ENCODE assay signal across 9 cellular contexts in the genomic region with DNA sequence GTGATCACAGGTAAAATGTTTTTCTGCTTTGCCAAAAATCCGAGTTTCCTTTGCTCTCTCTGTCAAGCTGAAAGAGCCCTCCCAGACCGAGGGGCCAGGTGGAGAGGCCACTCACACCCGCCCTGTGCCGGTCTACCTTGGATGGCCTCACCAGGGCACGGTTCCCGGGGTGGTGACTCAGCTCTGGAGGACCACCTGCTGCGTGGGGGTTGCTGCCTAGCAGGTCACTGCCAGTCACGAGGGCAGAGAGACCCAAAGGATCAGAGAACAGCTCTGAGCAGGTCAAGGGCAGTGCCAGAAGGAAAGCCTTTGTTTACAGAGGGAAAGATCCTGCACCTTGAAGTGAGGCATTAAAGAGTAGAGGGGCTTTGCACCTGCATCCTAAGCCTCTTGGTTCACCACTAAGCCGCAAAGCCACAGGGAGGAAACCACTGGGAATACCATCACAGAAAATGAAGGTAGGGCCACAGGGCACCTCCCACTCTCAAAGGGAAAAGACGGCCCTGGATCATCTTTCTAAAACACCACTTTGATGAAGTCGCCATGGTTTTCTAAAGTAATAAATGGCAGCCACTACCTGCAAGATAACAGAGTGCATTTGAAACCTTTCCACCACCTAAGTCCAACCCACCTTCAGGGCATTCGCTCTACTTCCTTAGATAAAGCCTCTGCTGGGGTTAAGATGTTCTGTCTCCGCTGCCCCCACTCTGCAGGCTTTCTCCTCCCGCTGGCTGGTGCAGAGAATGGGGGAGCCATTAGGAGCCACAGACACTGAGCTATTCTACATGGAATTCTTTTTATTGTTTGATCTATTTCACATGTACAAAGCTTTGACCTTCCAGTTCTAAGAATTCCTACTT.
DNase-seq lines count a peak whose midpoint lies in the region; ATAC-seq, FAIRE-seq and TF ChIP-seq lines count a peak whose summit lies in the region.
"Had no signal": no experiment of that assay in that cellular context is flagged by ENCODE, and none has a peak within 500 bp of the region (broad histone marks: within the 10 kb centered on the region; RNA-seq: fewer than 3 reads in every experiment).

No MANE protein-coding gene starts in this region.

- intact Hi-C loops in Caco-2 (cut with micrococcal nuclease; ENCODE audit: unreplicated experiment) = loop anchor here (5.0 kb wide), 1 partner anchor 68 kb away; no protein-coding TSS in a partner anchor
- intact Hi-C loops in lower lobe of right lung (cut with DNase I) = no loop called here

- H3K36me3 ChIP-seq in Caco-2 (ENCODE audit: control insufficient read depth, insufficient read depth, low read length) (no peaks in the 10 kb centered on the region), brain microvascular endothelial cell (replicated peaks) (peaks cover 64% of the 10 kb centered on the region), lower lobe of right lung (peaks cover 58% of the 10 kb centered on the region)

- peak overlapping the region; percentile 22 for H3K27ac Mint-ChIP-seq in Caco-2 (ENCODE audit: unreplicated experiment)
- H3K27ac Mint-ChIP-seq: dendritic cell treated with granulocyte-macrophage colony-stimulating factor and Interleukin-4, amounts not matched to agents 40 ng/mL and 50 ng/mL, for 4 days had no signal

- in situ Hi-C loops in brain microvascular endothelial cell (cut with HindIII; ENCODE audit: low pct_ligation_motif_present, low sequenced_read_pairs) = no loop called here

- no TSS peak for BruUV-seq in Caco-2 (replicated peaks; lab: Mats Ljungman, UMichigan)

- no peaks in the 10 kb centered on the region for H3K27me3 Mint-ChIP-seq in Caco-2 (ENCODE audit: insufficient read depth, unreplicated experiment)
- H3K27me3 Mint-ChIP-seq: dendritic cell treated with granulocyte-macrophage colony-stimulating factor and Interleukin-4, amounts not matched to agents 40 ng/mL and 50 ng/mL, for 4 days had no signal

- H3K4me1 ChIP-seq in Caco-2 = peaks cover 26% of the 10 kb centered on the region
- peaks cover 86% of the 10 kb centered on the region for H3K4me1 ChIP-seq in lower lobe of right lung

- H3K4me3 ChIP-seq in Caco-2 (ENCODE audit: low read depth, low read length) (no peak overlapping the region), brain microvascular endothelial cell (ENCODE audit: low read depth, low read length) (no peak overlapping the region), lower lobe of right lung (no peak overlapping the region)

- H3K36me3 Mint-ChIP-seq in Caco-2 (ENCODE audit: insufficient read depth, unreplicated experiment) = peaks cover 37% of the 10 kb centered on the region

- H3K9me3 Mint-ChIP-seq in Caco-2 (ENCODE audit: unreplicated experiment) = no peaks in the 10 kb centered on the region
- H3K9me3 Mint-ChIP-seq: dendritic cell treated with granulocyte-macrophage colony-stimulating factor and Interleukin-4, amounts not matched to agents 40 ng/mL and 50 ng/mL, for 4 days had no signal

- POLR2A ChIA-PET in Caco-2 (lab: Charles Lee) = no interaction called here

- H3K4me3 Mint-ChIP-seq in Caco-2 (ENCODE audit: unreplicated experiment) = no peak overlapping the region
- H3K4me3 Mint-ChIP-seq: dendritic cell treated with granulocyte-macrophage colony-stimulating factor and Interleukin-4, amounts not matched to agents 40 ng/mL and 50 ng/mL, for 4 days had no signal

- peak overlapping the region; percentile 67 for H3K27ac ChIP-seq in brain microvascular endothelial cell
- peak overlapping the region; percentile 42 for H3K27ac ChIP-seq in lower lobe of right lung

- TF ChIP-seq CTCF in Caco-2 (IDR thresholded peaks at IDR 0.05; ENCODE audit: insufficient read depth in 1 of 2, low read depth in 1 of 2, low read length in 1 of 2, severe bottlenecking in 1 of 2, unreplicated experiment in 1 of 2) = no peak
- no peak for TF ChIP-seq CTCF in brain microvascular endothelial cell (IDR thresholded peaks at IDR 0.05; ENCODE audit: low read depth, low read length, missing control alignments)
- no peak for TF ChIP-seq CTCF in lower lobe of right lung (IDR thresholded peaks at IDR 0.05)

- no peaks in the 10 kb centered on the region for H3K9me3 ChIP-seq in Caco-2
- no peaks in the 10 kb centered on the region for H3K9me3 ChIP-seq in lower lobe of right lung

- ATAC-seq in lower lobe of right lung (peak; percentile 81 to 85), GM21576 (IDR thresholded peaks at IDR 0.05; ENCODE audit: unreplicated experiment) (no peak), GM21423 (IDR thresholded peaks at IDR 0.05; ENCODE audit: unreplicated experiment) (no peak)

- CTCF ChIA-PET in Caco-2 (lab: Charles Lee) = interaction anchor here (3.8 kb wide), 1 partner anchor 88 kb away, joined by 33 read pairs; no protein-coding TSS in a partner anchor

- DNase-seq in Caco-2 (no peak), NCI-H2107 treated with DMSO at 0.1 percent for 48 hours (lab: John Stamatoyannopoulos, UW; ENCODE audit: unreplicated experiment) (peak; percentile 50), brain microvascular endothelial cell (no peak), lower lobe of right lung (peak; percentile 91), HTR-8/SVneo (ENCODE audit: insufficient read length, low spot score) (no peak), GM19239 (ENCODE audit: insufficient read length, low spot score) (no peak)

- peaks cover 15% of the 10 kb centered on the region for H3K4me1 Mint-ChIP-seq in Caco-2 (ENCODE audit: low read depth, unreplicated experiment)

- no peaks in the 10 kb centered on the region for H3K27me3 ChIP-seq in Caco-2 (replicated peaks; ENCODE audit: control insufficient read depth, insufficient read depth, low read length)
- H3K27me3 ChIP-seq in brain microvascular endothelial cell (replicated peaks) = no peaks in the 10 kb centered on the region
- H3K27me3 ChIP-seq in lower lobe of right lung (ENCODE audit: low read depth) = no peaks in the 10 kb centered on the region

- FAIRE-seq in HTR-8/SVneo (lab: Jason Lieb, UNC) (no peak), GM19239 (lab: Jason Lieb, UNC) (no peak)

Comparison
In these comparisons a context has a peak if more than half of its experiments do, and no peak if none do; other contexts are left out.
1. DNase-seq: peak in NCI-H2107 treated with DMSO at 0.1 percent for 48 hours (single experiment) and lower lobe of right lung (single experiment); none in Caco-2 (0 of 2), brain microvascular endothelial cell (single experiment), HTR-8/SVneo (single experiment) and GM19239 (single experiment).
2. ATAC-seq: peak in lower lobe of right lung (2 of 2); none in GM21576 (single experiment) and GM21423 (single experiment).